11 cellular contexts compared by ENCODE assay signal in genomic region chr4:38983756-38984647, GRCh38. TPM values are rescaled to one million over a fixed set of nuclear protein-coding genes. Genes with fewer than 3 reads are reported as not detected.
DNase-seq lines count a peak whose midpoint lies in the region; ATAC-seq and TF ChIP-seq lines count a peak whose summit lies in the region.
"Had no signal": no experiment of that assay in that cellular context is flagged by ENCODE, and none has a peak within 500 bp of the region (broad histone marks: within the 10 kb centered on the region; RNA-seq: fewer than 3 reads in every experiment).

No MANE protein-coding gene starts in this region.

- H3K36me3 ChIP-seq in thyroid gland: no peaks in the 10 kb centered on the region
- H3K36me3 ChIP-seq: WERI-Rb-1 had no signal

- DNase-seq in activated T-cell treated with anti-CD3 and anti-CD28 coated beads, Interleukin-2, amount 50 U/mL, for 72 hours: peak in 1 of 2 donors; percentile 37
- DNase-seq in activated T-cell treated with anti-CD3 and anti-CD28 coated beads, Interleukin-2, amount 50 U/mL, for 48 hours: no peak
- DNase-seq in fibroblast of villous mesenchyme (ENCODE audit: low read depth): peak; percentile 32
- DNase-seq in stimulated activated naive B cell treated with anti-CD40 and anti-IgM and Interleukin-4, amounts not matched to agents 10 μg/mL and 1 μg/mL and 100 μg/mL, for 72 hours: no peak
- no peak for DNase-seq in thyroid gland
- no peak for DNase-seq in NCI-H1436 (lab: John Stamatoyannopoulos, UW)
- DNase-seq in GM10248 (ENCODE audit: extremely low spot score): no peak
- DNase-seq: foreskin keratinocyte, WERI-Rb-1 had no signal

- peak; percentile 49 to 59 for ATAC-seq in activated T-cell treated with anti-CD3 and anti-CD28 coated beads, Interleukin-2, amount 50 U/mL, for 72 hours (replicated peaks in 1 of 2)
- no peak for ATAC-seq in stimulated activated naive B cell treated with anti-CD40 and anti-IgM and Interleukin-4, amounts not matched to agents 10 μg/mL and 1 μg/mL and 100 μg/mL, for 72 hours (replicated peaks)
- ATAC-seq: foreskin keratinocyte had no signal

- H3K27ac ChIP-seq in VCaP: peak overlapping the region; percentile 85
- no peak overlapping the region for H3K27ac ChIP-seq in thyroid gland
- H3K27ac ChIP-seq: foreskin keratinocyte, WERI-Rb-1 had no signal

- POLR2A ChIA-PET in GM10248 (lab: Yijun Ruan, JAX): no interaction called here

- intact Hi-C loops in thyroid gland (cut with DNase I): no loop called here

- 71 to 73% methylated on average over 12 of the region's 12 CpGs for WGBS in thyroid gland, 2 donors

- TF ChIP-seq CTCF in VCaP (conservative IDR thresholded peaks at IDR 0.05) (no peak), fibroblast of villous mesenchyme (IDR thresholded peaks at IDR 0.05; ENCODE audit: insufficient read depth, low read depth, low read length) (no peak), thyroid gland (IDR thresholded peaks at IDR 0.05) (no peak), GM10248 (IDR thresholded peaks at IDR 0.05; ENCODE audit: control extremely low read depth, extremely low read depth, low read depth, missing control alignments) (no peak)

- CTCF ChIA-PET in GM10248 (lab: Yijun Ruan, JAX): interaction anchor here (0.7 to 1.9 kb wide), 3 partner anchors 7 to 150 kb away, joined by 3 to 7 read pairs (median 3); no protein-coding TSS in a partner anchor

- H3K4me3 ChIP-seq in fibroblast of villous mesenchyme (ENCODE audit: low read depth, low read length) (no peak overlapping the region), thyroid gland (replicated peaks in 1 of 3) (no peak overlapping the region)

- TF ChIP-seq POLR2A in thyroid gland (IDR thresholded peaks at IDR 0.05): no peak

- H3K4me1 Mint-ChIP-seq in activated T-cell treated with anti-CD3 and anti-CD28 coated beads, Interleukin-2, amount 50 U/mL, for 72 hours (ENCODE audit: low read depth): peaks cover 93% of the 10 kb centered on the region
- peaks cover 30 to 49% of the 10 kb centered on the region in 2 donors for H3K4me1 Mint-ChIP-seq in stimulated activated naive B cell treated with anti-CD40 and anti-IgM and Interleukin-4, amounts not matched to agents 10 μg/mL and 1 μg/mL and 100 μg/mL, for 72 hours

- peaks cover 0 to 5% of the 10 kb centered on the region in 2 donors for H3K4me1 ChIP-seq in thyroid gland

- peaks cover 25 to 49% of the 10 kb centered on the region in 2 donors for H3K36me3 Mint-ChIP-seq in activated T-cell treated with anti-CD3 and anti-CD28 coated beads, Interleukin-2, amount 50 U/mL, for 72 hours (ENCODE audit: insufficient read depth in 2 of 2)
- H3K36me3 Mint-ChIP-seq in stimulated activated naive B cell treated with anti-CD40 and anti-IgM and Interleukin-4, amounts not matched to agents 10 μg/mL and 1 μg/mL and 100 μg/mL, for 72 hours: peaks cover 26 to 52% of the 10 kb centered on the region in 2 donors

- no peaks in the 10 kb centered on the region for H3K9me3 Mint-ChIP-seq in activated T-cell treated with anti-CD3 and anti-CD28 coated beads, Interleukin-2, amount 50 U/mL, for 72 hours
- H3K9me3 Mint-ChIP-seq in stimulated activated naive B cell treated with anti-CD40 and anti-IgM and Interleukin-4, amounts not matched to agents 10 μg/mL and 1 μg/mL and 100 μg/mL, for 72 hours: peaks cover 0 to 4% of the 10 kb centered on the region in 2 donors

- H3K4me3 Mint-ChIP-seq in activated T-cell treated with anti-CD3 and anti-CD28 coated beads, Interleukin-2, amount 50 U/mL, for 72 hours: peak overlapping the region; percentile 43 to 78
- H3K4me3 Mint-ChIP-seq in stimulated activated naive B cell treated with anti-CD40 and anti-IgM and Interleukin-4, amounts not matched to agents 10 μg/mL and 1 μg/mL and 100 μg/mL, for 72 hours: no peak overlapping the region
- H3K4me3 Mint-ChIP-seq: CD14-positive monocyte had no signal

- H3K27me3 Mint-ChIP-seq in activated T-cell treated with anti-CD3 and anti-CD28 coated beads, Interleukin-2, amount 50 U/mL, for 72 hours (ENCODE audit: low read depth): no peaks in the 10 kb centered on the region
- H3K27me3 Mint-ChIP-seq in stimulated activated naive B cell treated with anti-CD40 and anti-IgM and Interleukin-4, amounts not matched to agents 10 μg/mL and 1 μg/mL and 100 μg/mL, for 72 hours: no peaks in the 10 kb centered on the region

- no peaks in the 10 kb centered on the region for H3K9me3 ChIP-seq in thyroid gland

- H3K27ac Mint-ChIP-seq in activated T-cell treated with anti-CD3 and anti-CD28 coated beads, Interleukin-2, amount 50 U/mL, for 72 hours: peak overlapping the region; percentile 100
- H3K27ac Mint-ChIP-seq in stimulated activated naive B cell treated with anti-CD40 and anti-IgM and Interleukin-4, amounts not matched to agents 10 μg/mL and 1 μg/mL and 100 μg/mL, for 72 hours: peak overlapping the region; percentile 62

- no peaks in the 10 kb centered on the region for H3K27me3 ChIP-seq in thyroid gland
- H3K27me3 ChIP-seq: foreskin keratinocyte had no signal

RNA-seq across cellular contexts. Expression of gene TMEM156, which starts 48.2 kb away (rescaled TPM):
- total RNA-seq in activated T-cell treated with anti-CD3 and anti-CD28 coated beads, Interleukin-2, amount 50 U/mL, for 72 hours: 10 to 100 TPM; 37.2 to 56.8 TPM
- total RNA-seq in fibroblast of villous mesenchyme (under 0.01 TPM in 1 of 2 replicates, not detected in the other), thyroid gland (under 1 TPM in 1 of 4 donors, not detected in 3; 0.33 TPM)

Comparison
In these comparisons a context has a peak if more than half of its experiments do, and no peak if none do; other contexts are left out.
1. ATAC-seq: peak in activated T-cell treated with anti-CD3 and anti-CD28 coated beads, Interleukin-2, amount 50 U/mL, for 72 hours (2 of 2); none in stimulated activated naive B cell treated with anti-CD40 and anti-IgM and Interleukin-4, amounts not matched to agents 10 μg/mL and 1 μg/mL and 100 μg/mL, for 72 hours (0 of 2).
2. H3K4me3 Mint-ChIP-seq: peak in activated T-cell treated with anti-CD3 and anti-CD28 coated beads, Interleukin-2, amount 50 U/mL, for 72 hours (2 of 2); none in stimulated activated naive B cell treated with anti-CD40 and anti-IgM and Interleukin-4, amounts not matched to agents 10 μg/mL and 1 μg/mL and 100 μg/mL, for 72 hours (0 of 2).
3. RNA of gene TMEM156, which starts 48.2 kb away (total RNA-seq): 37.2 to 56.8 TPM in activated T-cell treated with anti-CD3 and anti-CD28 coated beads, Interleukin-2, amount 50 U/mL, for 72 hours; 0.33 TPM in thyroid gland and under 0.01 TPM in fibroblast of villous mesenchyme; every median in the first group is over 10 times any median in the second.